ENCODE assay signal across 19 cellular contexts in genomic region chr13:31441804-31442487, GRCh38.
DNase-seq lines count a peak whose midpoint lies in the region; TF ChIP-seq lines count a peak whose summit lies in the region.
"Had no signal": no experiment of that assay in that cellular context is flagged by ENCODE, and none has a peak within 500 bp of the region (broad histone marks: within the 10 kb centered on the region; RNA-seq: fewer than 3 reads in every experiment).

No MANE protein-coding gene starts in this region.

- DNase-seq in LHCN-M2 (ENCODE audit: low read depth) (peak; percentile 9), fibroblast of mammary gland (ENCODE audit: low read depth) (peak; percentile 37), medulla oblongata (ENCODE audit: extremely low spot score) (peak; percentile 14), skeletal muscle cell (ENCODE audit: low read depth) (peak; percentile 42), HuH-7.5 (ENCODE audit: low spot score) (no peak), kidney tubule cell (ENCODE audit: low spot score) (no peak)
- DNase-seq in activated T-helper 2 cell treated with anti-CD3 and anti-CD28 coated beads, Interferon-gamma antibody, Interleukin-2, Interleukin-4, amounts not matched to agents 10 μg/mL and 5 μg/mL and 100 μg/mL, durations not matched to agents 14 hours and 24 hours and 36 hours (ENCODE audit: low spot score): no peak
- DNase-seq: activated effector memory CD4-positive, alpha-beta T cell treated with anti-CD3 and anti-CD28 coated beads, Interleukin-2, amount 50 U/mL, for 16 hours; activated naive CD8-positive, alpha-beta T cell treated with anti-CD3 and anti-CD28 coated beads, Interleukin-2, amount 10 ng/mL, durations not matched to agents 7 days and 5 days; HCEC 1CT; mammary epithelial cell; NCI-H1105 treated with DMSO at 0.1 percent for 48 hours; NCI-H2029 treated with DMSO at 0.1 percent for 48 hours; NCI-H226; SJCRH30; stimulated activated CD4-positive, alpha-beta T cell treated with anti-CD3 and anti-CD28 coated beads, Interleukin-2, amount 100 ng/mL, for 24 hours; T-helper 1 cell had no signal

- H3K27ac Mint-ChIP-seq in activated T-helper 2 cell treated with anti-CD3 and anti-CD28 coated beads, Interferon-gamma antibody, Interleukin-2, Interleukin-4, amounts not matched to agents 10 μg/mL and 5 μg/mL and 100 μg/mL, durations not matched to agents 14 hours and 24 hours and 36 hours: no peak overlapping the region
- H3K27ac Mint-ChIP-seq: activated naive CD8-positive, alpha-beta T cell treated with anti-CD3 and anti-CD28 coated beads, Interleukin-2, amount 10 ng/mL, durations not matched to agents 7 days and 5 days had no signal

- no peak overlapping the region for H3K4me3 ChIP-seq in fibroblast of mammary gland (ENCODE audit: control insufficient read depth, low read depth, low read length)
- H3K4me3 ChIP-seq in skeletal muscle cell (ENCODE audit: low read depth, low read length): no peak overlapping the region
- H3K4me3 ChIP-seq: BLaER1 treated with 17β-estradiol and CSF1 and Interleukin-3, amounts not matched to agents 10 nM and 100 nM; SJCRH30; tibial nerve had no signal

- no peak overlapping the region for H3K4me3 Mint-ChIP-seq in activated T-helper 2 cell treated with anti-CD3 and anti-CD28 coated beads, Interferon-gamma antibody, Interleukin-2, Interleukin-4, amounts not matched to agents 10 μg/mL and 5 μg/mL and 100 μg/mL, durations not matched to agents 14 hours and 24 hours and 36 hours (ENCODE audit: low read depth)
- H3K4me3 Mint-ChIP-seq: activated naive CD8-positive, alpha-beta T cell treated with anti-CD3 and anti-CD28 coated beads, Interleukin-2, amount 10 ng/mL, durations not matched to agents 7 days and 5 days had no signal

- no peak for TF ChIP-seq CTCF in fibroblast of mammary gland (conservative IDR thresholded peaks at IDR 0.05; ENCODE audit: control insufficient read depth, insufficient read depth, low read depth, low read length)

- peaks cover 6% of the 10 kb centered on the region for H3K27me3 Mint-ChIP-seq in activated T-helper 2 cell treated with anti-CD3 and anti-CD28 coated beads, Interferon-gamma antibody, Interleukin-2, Interleukin-4, amounts not matched to agents 10 μg/mL and 5 μg/mL and 100 μg/mL, durations not matched to agents 14 hours and 24 hours and 36 hours (ENCODE audit: low read depth)

- intact Hi-C loops in activated T-helper 2 cell treated with anti-CD3 and anti-CD28 coated beads, Interferon-gamma antibody, Interleukin-2, Interleukin-4, amounts not matched to agents 10 μg/mL and 5 μg/mL and 100 μg/mL, durations not matched to agents 14 hours and 24 hours and 36 hours (cut with micrococcal nuclease): no loop called here

- H3K9me3 Mint-ChIP-seq in activated T-helper 2 cell treated with anti-CD3 and anti-CD28 coated beads, Interferon-gamma antibody, Interleukin-2, Interleukin-4, amounts not matched to agents 10 μg/mL and 5 μg/mL and 100 μg/mL, durations not matched to agents 14 hours and 24 hours and 36 hours: no peaks in the 10 kb centered on the region
- H3K9me3 Mint-ChIP-seq: activated naive CD8-positive, alpha-beta T cell treated with anti-CD3 and anti-CD28 coated beads, Interleukin-2, amount 10 ng/mL, durations not matched to agents 7 days and 5 days had no signal

- H3K4me1 Mint-ChIP-seq in activated T-helper 2 cell treated with anti-CD3 and anti-CD28 coated beads, Interferon-gamma antibody, Interleukin-2, Interleukin-4, amounts not matched to agents 10 μg/mL and 5 μg/mL and 100 μg/mL, durations not matched to agents 14 hours and 24 hours and 36 hours (ENCODE audit: low read depth): no peaks in the 10 kb centered on the region
- H3K4me1 Mint-ChIP-seq: activated naive CD8-positive, alpha-beta T cell treated with anti-CD3 and anti-CD28 coated beads, Interleukin-2, amount 10 ng/mL, durations not matched to agents 7 days and 5 days had no signal

- no peaks in the 10 kb centered on the region for H3K36me3 Mint-ChIP-seq in activated T-helper 2 cell treated with anti-CD3 and anti-CD28 coated beads, Interferon-gamma antibody, Interleukin-2, Interleukin-4, amounts not matched to agents 10 μg/mL and 5 μg/mL and 100 μg/mL, durations not matched to agents 14 hours and 24 hours and 36 hours (ENCODE audit: low read depth)
- H3K36me3 Mint-ChIP-seq: activated naive CD8-positive, alpha-beta T cell treated with anti-CD3 and anti-CD28 coated beads, Interleukin-2, amount 10 ng/mL, durations not matched to agents 7 days and 5 days had no signal

Comparison
In these comparisons a context has a peak if more than half of its experiments do, and no peak if none do; other contexts are left out.
1. DNase-seq: peak in LHCN-M2 (single experiment), fibroblast of mammary gland (single experiment), medulla oblongata (single experiment) and skeletal muscle cell (single experiment); none in activated T-helper 2 cell treated with anti-CD3 and anti-CD28 coated beads, Interferon-gamma antibody, Interleukin-2, Interleukin-4, amounts not matched to agents 10 μg/mL and 5 μg/mL and 100 μg/mL, durations not matched to agents 14 hours and 24 hours and 36 hours (single experiment), HuH-7.5 (single experiment) and kidney tubule cell (single experiment).